Comparison of ENCODE assay signal across 16 cellular contexts in the genomic region with DNA sequence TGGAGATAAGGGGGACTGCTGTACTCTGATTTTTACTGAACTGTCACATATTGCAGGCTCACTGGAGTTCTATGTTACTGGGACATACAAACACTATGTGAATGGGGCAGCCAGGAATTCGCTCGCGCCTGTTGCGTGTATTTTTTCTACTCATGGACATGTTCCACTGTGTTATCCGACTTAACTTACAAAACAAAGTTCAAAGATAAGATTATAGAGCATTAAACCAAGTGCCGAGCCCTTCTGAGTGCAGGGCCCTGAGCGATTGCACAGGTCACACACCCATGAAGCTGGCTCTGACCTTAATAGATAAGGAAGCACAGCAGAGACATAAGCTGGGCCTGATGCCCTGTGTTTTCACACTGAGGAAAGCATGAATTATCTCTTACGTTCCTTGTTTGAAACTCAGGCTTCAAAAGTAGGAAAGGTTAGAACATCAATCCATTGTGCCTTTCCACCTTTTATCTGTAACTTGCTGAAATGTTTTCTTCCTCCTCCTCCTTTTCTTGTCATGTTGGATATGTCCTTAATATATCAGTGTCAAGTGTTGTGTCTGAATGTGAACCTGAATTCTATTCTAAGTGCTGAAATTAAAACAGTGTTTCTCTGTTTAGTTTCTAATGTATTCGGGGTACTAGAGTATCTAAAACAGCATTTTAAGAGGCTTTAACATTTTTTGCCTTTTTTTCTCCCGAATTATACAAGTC.
A peak's percentile ranks its signal among the peaks of the same experiment; 100 is the strongest.
DNase-seq lines count a peak whose midpoint lies in the region; ATAC-seq, FAIRE-seq and TF ChIP-seq lines count a peak whose summit lies in the region.
"Had no signal": no experiment of that assay in that cellular context is flagged by ENCODE, and none has a peak within 500 bp of the region (broad histone marks: within the 10 kb centered on the region; RNA-seq: fewer than 3 reads in every experiment).

No MANE protein-coding gene starts in this region.

- no peaks in the 10 kb centered on the region for H3K79me2 ChIP-seq in trophoblast cell (ENCODE audit: control insufficient read depth, insufficient read depth, low read length, poor library complexity)

- H4K8ac ChIP-seq in trophoblast cell (ENCODE audit: low read depth, low read length) = no peak overlapping the region

- H3K9me3 ChIP-seq in adrenal gland (replicated peaks in 1 of 3) = no peaks in the 10 kb centered on the region
- no peaks in the 10 kb centered on the region for H3K9me3 ChIP-seq in right atrium auricular region
- H3K9me3 ChIP-seq in trophoblast cell (ENCODE audit: insufficient read depth, low read depth, low read length) = no peaks in the 10 kb centered on the region
- no peaks in the 10 kb centered on the region for H3K9me3 ChIP-seq in effector memory CD4-positive, alpha-beta T cell (ENCODE audit: control insufficient read depth, low read length)
- H3K9me3 ChIP-seq: tibial artery had no signal

- intact Hi-C loops in adrenal gland (cut with DNase I) = no loop called here

- no peak overlapping the region for H3K23ac ChIP-seq in trophoblast cell (ENCODE audit: low read length)

- no peaks in the 10 kb centered on the region for H3K79me1 ChIP-seq in trophoblast cell (ENCODE audit: low read length)

- H3K4me1 ChIP-seq in adrenal gland (replicated peaks in 1 of 2) (peaks cover 0 to 29% of the 10 kb centered on the region in 2 donors), right atrium auricular region (peaks cover 0 to 15% of the 10 kb centered on the region in 2 donors), trophoblast cell (ENCODE audit: control insufficient read depth in 1 of 2, insufficient read depth in 2 of 2, low read length in 2 of 2) (peaks cover 6 to 7% of the 10 kb centered on the region in 2 experiments)
- no peaks in the 10 kb centered on the region for H3K4me1 ChIP-seq in effector memory CD4-positive, alpha-beta T cell (ENCODE audit: control insufficient read depth, insufficient read depth, low read length, poor library complexity, severe bottlenecking)
- H3K4me1 ChIP-seq: tibial artery had no signal

- H3K27me3 ChIP-seq in adrenal gland (no peaks in the 10 kb centered on the region), right atrium auricular region (no peaks in the 10 kb centered on the region), trophoblast cell (ENCODE audit: insufficient read depth, low read length) (no peaks in the 10 kb centered on the region)
- H3K27me3 ChIP-seq in effector memory CD4-positive, alpha-beta T cell (replicated peaks; ENCODE audit: control insufficient read depth, insufficient read depth, low read length, poor library complexity, severe bottlenecking) = no peaks in the 10 kb centered on the region
- H3K27me3 ChIP-seq: tibial artery had no signal

- ATAC-seq in GM19324 (IDR thresholded peaks at IDR 0.05; ENCODE audit: low FRiP score, unreplicated experiment) = no peak
- ATAC-seq: activated CD8-positive, alpha-beta memory T cell treated with anti-CD3 and anti-CD28 coated beads, Interleukin-2, amount 10 ng/mL, durations not matched to agents 7 days and 5 days; Panc1 had no signal

- no peak for TF ChIP-seq POLR2A in GM12891 (IDR thresholded peaks at IDR 0.05; ENCODE audit: low read depth, low read length)
- no peak for TF ChIP-seq POLR2A in adrenal gland (IDR thresholded peaks at IDR 0.05)

- H2BK12ac ChIP-seq in trophoblast cell (ENCODE audit: low read length) = peak overlapping the region; percentile 68

- H3K9ac ChIP-seq in trophoblast cell (ENCODE audit: low read length) = no peak overlapping the region

- H4K12ac ChIP-seq in trophoblast cell (ENCODE audit: low read depth, low read length) = no peak overlapping the region

- H2BK120ac ChIP-seq in trophoblast cell (ENCODE audit: insufficient read depth, low read length, poor library complexity) = peak overlapping the region; percentile 39

- H2BK5ac ChIP-seq in trophoblast cell (ENCODE audit: low read depth, low read length, poor library complexity) = peak overlapping the region; percentile 71

- no peak overlapping the region for H3K4ac ChIP-seq in trophoblast cell (ENCODE audit: low read depth, low read length)

- no peaks in the 10 kb centered on the region for H3K36me3 ChIP-seq in adrenal gland (replicated peaks in 1 of 2)
- no peaks in the 10 kb centered on the region for H3K36me3 ChIP-seq in right atrium auricular region
- no peaks in the 10 kb centered on the region for H3K36me3 ChIP-seq in trophoblast cell (ENCODE audit: control insufficient read depth in 1 of 2, insufficient read depth in 2 of 2, low read length in 2 of 2)
- no peaks in the 10 kb centered on the region for H3K36me3 ChIP-seq in effector memory CD4-positive, alpha-beta T cell (ENCODE audit: control insufficient read depth, insufficient read depth, low read length)
- H3K36me3 ChIP-seq: tibial artery had no signal

- no peak overlapping the region for H3K14ac ChIP-seq in trophoblast cell (ENCODE audit: low read length)

- no peak overlapping the region for H2AFZ ChIP-seq in trophoblast cell (ENCODE audit: insufficient read depth, low read length, poor library complexity)

- peak; percentile 67 for FAIRE-seq in GM12891 (lab: Jason Lieb, UNC)

- H3K4me3 ChIP-seq in adrenal gland = no peak overlapping the region
- no peak overlapping the region for H3K4me3 ChIP-seq in right atrium auricular region
- no peak overlapping the region for H3K4me3 ChIP-seq in trophoblast cell (ENCODE audit: low read depth, low read length)
- no peak overlapping the region for H3K4me3 ChIP-seq in effector memory CD4-positive, alpha-beta T cell (ENCODE audit: insufficient read depth, low read depth, low read length, poor library complexity, severe bottlenecking)
- H3K4me3 ChIP-seq: tibial artery had no signal

- WGBS in adrenal gland, 4 donors = 22 to 36% (median 23%) methylated on average over 10 of the region's 10 CpGs
- no CpG with 5 or more reads among the region's 10 CpGs for WGBS in trophoblast cell (ENCODE audit: extremely low coverage, insufficient coverage, insufficient read length)

- H2AK5ac ChIP-seq in trophoblast cell (ENCODE audit: low read length) = no peak overlapping the region

- no peak overlapping the region for H3K18ac ChIP-seq in trophoblast cell (ENCODE audit: low read length)

- DNase-seq in GM12891 (ENCODE audit: insufficient read length, low spot score) = no peak
- peak; percentile 31 to 86 (median 75) for DNase-seq in adrenal gland
- DNase-seq in right atrium auricular region (ENCODE audit: low spot score) = peak; percentile 59
- DNase-seq in trophoblast cell = peak in 1 of 2 donors; percentile 51
- DNase-seq in effector memory CD4-positive, alpha-beta T cell = no peak
- DNase-seq in activated T-cell treated with anti-CD3 and anti-CD28 coated beads, Interleukin-2, amount 50 U/mL, for 48 hours = no peak
- no peak for DNase-seq in stimulated activated CD4-positive, alpha-beta T cell treated with anti-CD3 and anti-CD28 coated beads, Interleukin-4, amount 100 ng/mL, for 4 hours
- DNase-seq: activated CD4-positive, CD25-positive, alpha-beta regulatory T cell; activated CD8-positive, alpha-beta memory T cell treated with anti-CD3 and anti-CD28 coated beads, Interleukin-2, amount 10 ng/mL, durations not matched to agents 7 days and 5 days; effector CD8-positive, alpha-beta T cell; Kasumi-1; NCI-H146; NCI-H446 treated with DMSO at 0.1 percent for 48 hours; tibial artery had no signal

- peak overlapping the region; percentile 63 for H4K91ac ChIP-seq in trophoblast cell (ENCODE audit: low read depth, low read length)

- H3K27ac ChIP-seq in adrenal gland (peak overlapping the region in 4 of 5 donors; percentile 6 to 71 (median 38)), right atrium auricular region (peak overlapping the region in 1 of 2 donors; percentile 59), trophoblast cell (ENCODE audit: low read depth, low read length) (peak overlapping the region; percentile 77)
- no peak overlapping the region for H3K27ac ChIP-seq in effector memory CD4-positive, alpha-beta T cell (ENCODE audit: insufficient read depth, low read length, poor library complexity, severe bottlenecking)
- H3K27ac ChIP-seq: tibial artery had no signal

- TF ChIP-seq CTCF in adrenal gland (IDR thresholded peaks at IDR 0.05) (no peak), right atrium auricular region (IDR thresholded peaks at IDR 0.05) (no peak)

- H3K4me2 ChIP-seq in trophoblast cell (ENCODE audit: low read length) = no peak overlapping the region

TF ChIP-seq in GM12891, 5 proteins besides CTCF, POLR2A, EP300 and RAD21:
- TF ChIP-seq TAF1 (IDR thresholded peaks at IDR 0.05; ENCODE audit: low read depth, low read length) (no peak), POU2F2 (IDR thresholded peaks at IDR 0.05; ENCODE audit: low read depth, low read length) (no peak), POLR2AphosphoS5 (IDR thresholded peaks at IDR 0.05; ENCODE audit: low read depth, low read length) (no peak), SPI1 (IDR thresholded peaks at IDR 0.05; ENCODE audit: low read depth, low read length) (no peak), PAX5 (IDR thresholded peaks at IDR 0.05; ENCODE audit: insufficient read depth, low read length, severe bottlenecking) (no peak)

Comparison
In these comparisons a context has a peak if more than half of its experiments do, and no peak if none do; other contexts are left out.
1. DNase-seq: peak in adrenal gland (7 of 7) and right atrium auricular region (single experiment); none in GM12891 (single experiment), effector memory CD4-positive, alpha-beta T cell (0 of 3), activated T-cell treated with anti-CD3 and anti-CD28 coated beads, Interleukin-2, amount 50 U/mL, for 48 hours (0 of 2) and stimulated activated CD4-positive, alpha-beta T cell treated with anti-CD3 and anti-CD28 coated beads, Interleukin-4, amount 100 ng/mL, for 4 hours (0 of 2).